In the genomic region with DNA sequence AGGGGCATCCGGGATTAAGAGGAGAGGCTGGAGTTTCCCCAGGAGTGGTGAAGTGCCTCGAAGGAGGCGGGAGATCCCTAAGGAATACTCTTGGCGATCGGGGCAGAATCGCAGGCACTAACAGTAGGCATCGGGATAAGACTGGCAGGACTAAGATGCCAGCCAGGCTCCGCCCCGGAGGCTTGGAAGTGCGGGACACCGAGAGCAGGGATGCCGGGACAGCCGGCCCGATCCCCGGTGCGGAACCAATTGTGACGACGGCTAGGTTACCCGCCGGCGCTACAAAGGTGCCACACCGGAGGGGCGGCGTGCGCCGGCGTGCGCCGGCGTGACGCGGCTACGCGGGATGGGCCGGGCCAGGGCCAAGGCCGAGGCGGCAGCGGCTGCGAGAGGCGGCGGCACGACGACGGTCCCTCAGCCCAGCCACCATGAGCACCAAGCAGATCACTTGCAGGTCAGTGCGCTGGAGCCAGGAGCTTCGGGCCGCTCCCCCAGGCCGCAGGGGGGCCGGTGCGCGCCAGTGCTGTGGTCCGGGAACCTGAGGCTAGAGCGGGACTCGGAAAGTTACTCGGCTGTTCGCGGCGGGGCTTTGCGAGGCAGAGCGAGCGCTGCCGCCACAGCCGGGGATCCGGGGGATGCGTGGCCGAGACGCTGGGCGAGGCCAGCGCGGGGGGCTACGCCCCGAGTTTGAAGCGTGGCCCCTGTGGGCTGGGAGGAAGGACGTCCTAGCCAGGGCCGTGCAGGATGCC, we compare ENCODE assay signal across 1 cellular context.
TF ChIP-seq lines count a peak whose summit lies in the region.

TSS of gene MKRN2 (plus strand) at position 365 of the 749 bp plus-strand sequence. CDS start at position 429, 64 bp downstream.

TF ChIP-seq in K562, 482 proteins besides CTCF, POLR2A, EP300 and RAD21 (continued from another document and continues in another):
- TF ChIP-seq CLOCK (CRISPR knock-in tag; IDR thresholded peaks at IDR 0.05; ENCODE audit: borderline replicate concordance) (no peak), C11orf30 (IDR thresholded peaks at IDR 0.05; ENCODE audit: low read depth) (peak; percentile 80), RFX5 (IDR thresholded peaks at IDR 0.05; ENCODE audit: low read depth, low read length) (0 out of 2 replicates have a peak, but pooled peaks have one; percentile 36), MXI1 (IDR thresholded peaks at IDR 0.05; ENCODE audit: low read depth, low read length) (peak; percentile 63), SMAD2 (IDR thresholded peaks at IDR 0.05; ENCODE audit: low read depth, low read length) (no peak), ETV5 (CRISPR knock-in tag; IDR thresholded peaks at IDR 0.05; ENCODE audit: low read depth) (peak; percentile 74; the same call in 1 of the 2 replicates), ZNF644 (tag; IDR thresholded peaks at IDR 0.05; ENCODE audit: low read depth) (no peak; the same call in 1 of the 2 replicates), KLF16 (IDR thresholded peaks at IDR 0.05) (peak; percentile 76; the same call in 1 of the 2 replicates), FOXK1 (CRISPR knock-in tag; IDR thresholded peaks at IDR 0.05; ENCODE audit: borderline replicate concordance) (peak; percentile 85; the same call in 1 of the 2 replicates), STAT5A (IDR thresholded peaks at IDR 0.05; ENCODE audit: borderline replicate concordance, low read length) (peak; percentile 48; the same call in 1 of the 2 replicates), SRF (CRISPR knock-in tag; IDR thresholded peaks at IDR 0.05) (peak in 1 of 2 experiments; percentile 26; a peak in 1 of 4 replicates), ZBTB40 (IDR thresholded peaks at IDR 0.05) (peak; percentile 96), ZBTB40 (CRISPR knock-in tag; IDR thresholded peaks at IDR 0.05) (no peak; the same call in 1 of the 2 replicates), NFE2 (IDR thresholded peaks at IDR 0.05; ENCODE audit: low read depth) (0 out of 2 replicates have a peak, but pooled peaks have one; percentile 9), ZFP91 (CRISPR knock-in tag; IDR thresholded peaks at IDR 0.05) (0 out of 2 replicates have a peak, but pooled peaks have one; percentile 27), ZBTB1 (CRISPR knock-in tag; IDR thresholded peaks at IDR 0.05; ENCODE audit: borderline replicate concordance, low read depth) (peak; percentile 83), IFI16 (CRISPR knock-in tag; IDR thresholded peaks at IDR 0.05) (no peak)
- TF ChIP-seq, protein P1, sequence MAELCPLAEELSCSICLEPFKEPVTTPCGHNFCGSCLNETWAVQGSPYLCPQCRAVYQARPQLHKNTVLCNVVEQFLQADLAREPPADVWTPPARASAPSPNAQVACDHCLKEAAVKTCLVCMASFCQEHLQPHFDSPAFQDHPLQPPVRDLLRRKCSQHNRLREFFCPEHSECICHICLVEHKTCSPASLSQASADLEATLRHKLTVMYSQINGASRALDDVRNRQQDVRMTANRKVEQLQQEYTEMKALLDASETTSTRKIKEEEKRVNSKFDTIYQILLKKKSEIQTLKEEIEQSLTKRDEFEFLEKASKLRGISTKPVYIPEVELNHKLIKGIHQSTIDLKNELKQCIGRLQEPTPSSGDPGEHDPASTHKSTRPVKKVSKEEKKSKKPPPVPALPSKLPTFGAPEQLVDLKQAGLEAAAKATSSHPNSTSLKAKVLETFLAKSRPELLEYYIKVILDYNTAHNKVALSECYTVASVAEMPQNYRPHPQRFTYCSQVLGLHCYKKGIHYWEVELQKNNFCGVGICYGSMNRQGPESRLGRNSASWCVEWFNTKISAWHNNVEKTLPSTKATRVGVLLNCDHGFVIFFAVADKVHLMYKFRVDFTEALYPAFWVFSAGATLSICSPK (IDR thresholded peaks at IDR 0.05; ENCODE audit: borderline replicate concordance): no peak
- TF ChIP-seq, protein P2, sequence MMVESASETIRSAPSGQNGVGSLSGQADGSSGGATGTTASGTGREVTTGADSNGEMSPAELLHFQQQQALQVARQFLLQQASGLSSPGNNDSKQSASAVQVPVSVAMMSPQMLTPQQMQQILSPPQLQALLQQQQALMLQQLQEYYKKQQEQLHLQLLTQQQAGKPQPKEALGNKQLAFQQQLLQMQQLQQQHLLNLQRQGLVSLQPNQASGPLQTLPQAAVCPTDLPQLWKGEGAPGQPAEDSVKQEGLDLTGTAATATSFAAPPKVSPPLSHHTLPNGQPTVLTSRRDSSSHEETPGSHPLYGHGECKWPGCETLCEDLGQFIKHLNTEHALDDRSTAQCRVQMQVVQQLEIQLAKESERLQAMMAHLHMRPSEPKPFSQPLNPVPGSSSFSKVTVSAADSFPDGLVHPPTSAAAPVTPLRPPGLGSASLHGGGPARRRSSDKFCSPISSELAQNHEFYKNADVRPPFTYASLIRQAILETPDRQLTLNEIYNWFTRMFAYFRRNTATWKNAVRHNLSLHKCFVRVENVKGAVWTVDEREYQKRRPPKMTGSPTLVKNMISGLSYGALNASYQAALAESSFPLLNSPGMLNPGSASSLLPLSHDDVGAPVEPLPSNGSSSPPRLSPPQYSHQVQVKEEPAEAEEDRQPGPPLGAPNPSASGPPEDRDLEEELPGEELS (CRISPR knock-in tag; IDR thresholded peaks at IDR 0.05; ENCODE audit: borderline replicate concordance): peak; percentile 97; the same call in 1 of the 2 replicates
